Comparison of ENCODE assay signal across 22 cellular contexts in the genomic region with DNA sequence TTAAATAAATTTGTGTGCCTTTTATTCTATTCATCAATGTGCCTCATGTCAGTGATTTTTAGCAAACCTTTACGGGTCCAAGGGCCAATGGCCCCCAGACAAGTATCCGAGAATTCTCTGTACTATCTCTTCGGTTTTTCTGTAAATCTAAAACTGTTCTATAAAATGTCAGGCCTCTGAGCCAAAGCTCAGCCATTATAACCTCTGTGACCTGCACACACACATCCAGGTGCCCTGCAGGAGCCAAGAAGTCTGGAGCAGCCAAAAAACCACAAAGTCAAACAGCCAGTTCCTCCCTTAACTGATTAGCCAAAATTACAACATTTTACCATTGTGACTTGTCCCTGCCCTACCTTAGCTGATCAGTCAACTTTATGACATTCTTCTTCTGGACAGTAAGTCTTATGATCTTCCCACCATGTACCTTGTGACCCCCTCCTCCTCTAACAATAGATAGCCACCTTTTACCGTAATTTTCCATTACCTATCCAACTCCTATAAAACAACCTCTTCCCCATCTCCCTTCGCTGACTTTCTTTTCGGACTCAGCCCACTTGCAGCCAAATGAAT.
"Had no signal": no experiment of that assay in that cellular context is flagged by ENCODE, and none has a peak within 500 bp of the region (broad histone marks: within the 10 kb centered on the region; RNA-seq: fewer than 3 reads in every experiment).

No MANE protein-coding gene starts in this region.

- DNase-seq: activated CD4-positive, alpha-beta memory T cell treated with anti-CD3 and anti-CD28 coated beads for 36 hours; activated CD4-positive, alpha-beta T cell treated with anti-CD3 and anti-CD28 coated beads, Interleukin-2, amount 10 ng/mL, durations not matched to agents 7 days and 5 days; activated CD4-positive, CD25-positive, alpha-beta regulatory T cell; activated CD8-positive, alpha-beta memory T cell treated with anti-CD3 and anti-CD28 coated beads for 24 hours; activated effector memory CD4-positive, alpha-beta T cell treated with anti-CD3 and anti-CD28 coated beads, Interleukin-2, amount 50 U/mL, for 16 hours; activated naive CD4-positive, alpha-beta T cell treated with Interleukin-2 at 50 U/mL for 16 hours; activated naive CD8-positive, alpha-beta T cell treated with anti-CD3 and anti-CD28 coated beads, Interleukin-2, amount 50 U/mL, for 24 hours; activated T-cell treated with anti-CD3 and anti-CD28 coated beads, Interleukin-2, amount 50 U/mL, for 4 hours; amniotic stem cell; body of pancreas; central memory CD4-positive, alpha-beta T cell; Karpas-422; NCI-H1105; NCI-H1436 treated with DMSO at 0.1 percent for 48 hours; NCI-H187; NCI-H2081; NCI-H524; SIG-M5; T-helper 1 cell had no signal

- H3K4me3 Mint-ChIP-seq: activated CD4-positive, alpha-beta memory T cell treated with anti-CD3 and anti-CD28 coated beads for 36 hours; activated CD4-positive, alpha-beta T cell treated with anti-CD3 and anti-CD28 coated beads, Interleukin-2, amount 10 ng/mL, durations not matched to agents 7 days and 5 days; activated naive CD8-positive, alpha-beta T cell treated with anti-CD3 and anti-CD28 coated beads, Interleukin-2, amount 50 U/mL, for 24 hours; activated T-cell treated with anti-CD3 and anti-CD28 coated beads, Interleukin-2, amount 50 U/mL, for 4 hours had no signal

- H3K9me3 ChIP-seq: ascending aorta, body of pancreas had no signal

- H3K4me3 ChIP-seq: ascending aorta, body of pancreas, SK-N-MC had no signal

- H3K36me3 ChIP-seq: ascending aorta had no signal

- H3K27me3 ChIP-seq: ascending aorta, body of pancreas had no signal

- H3K27ac Mint-ChIP-seq: activated CD4-positive, alpha-beta memory T cell treated with anti-CD3 and anti-CD28 coated beads for 36 hours; activated CD4-positive, alpha-beta T cell treated with anti-CD3 and anti-CD28 coated beads, Interleukin-2, amount 10 ng/mL, durations not matched to agents 7 days and 5 days; activated naive CD8-positive, alpha-beta T cell treated with anti-CD3 and anti-CD28 coated beads, Interleukin-2, amount 50 U/mL, for 24 hours had no signal

- H3K27me3 Mint-ChIP-seq: activated CD4-positive, alpha-beta memory T cell treated with anti-CD3 and anti-CD28 coated beads for 36 hours; activated CD4-positive, alpha-beta T cell treated with anti-CD3 and anti-CD28 coated beads, Interleukin-2, amount 10 ng/mL, durations not matched to agents 7 days and 5 days; activated naive CD8-positive, alpha-beta T cell treated with anti-CD3 and anti-CD28 coated beads, Interleukin-2, amount 50 U/mL, for 24 hours had no signal

- H3K9me3 Mint-ChIP-seq: activated CD4-positive, alpha-beta memory T cell treated with anti-CD3 and anti-CD28 coated beads for 36 hours; activated CD4-positive, alpha-beta T cell treated with anti-CD3 and anti-CD28 coated beads, Interleukin-2, amount 10 ng/mL, durations not matched to agents 7 days and 5 days; activated T-cell treated with anti-CD3 and anti-CD28 coated beads, Interleukin-2, amount 50 U/mL, for 4 hours had no signal

- H3K4me1 ChIP-seq: body of pancreas had no signal

- H3K4me1 Mint-ChIP-seq: activated CD4-positive, alpha-beta T cell treated with anti-CD3 and anti-CD28 coated beads, Interleukin-2, amount 10 ng/mL, durations not matched to agents 7 days and 5 days; activated naive CD8-positive, alpha-beta T cell treated with anti-CD3 and anti-CD28 coated beads, Interleukin-2, amount 50 U/mL, for 24 hours had no signal

- ATAC-seq: activated naive CD4-positive, alpha-beta T cell treated with anti-CD3 and anti-CD28 coated beads, Interleukin-2, amount 50 U/mL, for 72 hours; activated naive CD8-positive, alpha-beta T cell treated with anti-CD3 and anti-CD28 coated beads, Interleukin-2, amount 50 U/mL, for 24 hours; activated T-cell treated with anti-CD3 and anti-CD28 coated beads, Interleukin-2, amount 50 U/mL, for 4 hours; body of pancreas had no signal

- H3K36me3 Mint-ChIP-seq: activated CD4-positive, alpha-beta memory T cell treated with anti-CD3 and anti-CD28 coated beads for 36 hours; activated naive CD4-positive, alpha-beta T cell treated with anti-CD3 and anti-CD28 coated beads, Interleukin-2, amount 50 U/mL, for 72 hours had no signal
